26 cellular contexts compared by ENCODE assay signal in genomic region chr10:110088756-110089155, GRCh38.
"Had no signal": no experiment of that assay in that cellular context is flagged by ENCODE, and none has a peak within 500 bp of the region (broad histone marks: within the 10 kb centered on the region; RNA-seq: fewer than 3 reads in every experiment).

No MANE protein-coding gene starts in this region.

- H3K4me2 ChIP-seq: neural progenitor cell had no signal

- H3K9ac ChIP-seq: neural progenitor cell, parathyroid adenoma had no signal

- DNase-seq: activated CD4-positive, alpha-beta T cell treated with anti-CD3 and anti-CD28 coated beads for 36 hours; activated CD4-positive, CD25-positive, alpha-beta regulatory T cell; activated CD8-positive, alpha-beta memory T cell treated with anti-CD3 and anti-CD28 coated beads, Interleukin-2, amount 50 U/mL, for 4 hours; activated gamma-delta T cell treated with Interleukin-2 at 50 U/mL for 16 hours; activated T-cell treated with anti-CD3 and anti-CD28 coated beads, Interleukin-2, amount 50 U/mL, for 1 hour; anterior cingulate cortex; colonic mucosa; effector memory CD4-positive, alpha-beta T cell; gastrocnemius medialis; glutamatergic neuron; islet precursor cell; left ventricle myocardium superior; naive B cell; occipital lobe; spleen; stimulated activated naive CD4-positive, alpha-beta T cell; T-helper 1 cell had no signal

- FAIRE-seq: bronchial epithelial cell had no signal

- ATAC-seq: activated CD4-positive, alpha-beta T cell treated with anti-CD3 and anti-CD28 coated beads for 36 hours; activated T-helper 17 cell treated with anti-CD3 and anti-CD28 coated beads, Interleukin-2, amount 50 U/mL, for 72 hours; gastrocnemius medialis; left ventricle myocardium superior had no signal

- H3K9me3 Mint-ChIP-seq: activated T-helper 17 cell treated with anti-CD3 and anti-CD28 coated beads, Interleukin-2, amount 50 U/mL, for 72 hours; mesothelial cell of epicardium; neural progenitor cell; T-helper 2 cell treated with Interferon-gamma antibody and Interleukin-4, amounts not matched to agents 5 μg/mL and 100 μg/mL, for 36 hours had no signal

- H3K4me3 Mint-ChIP-seq: activated CD4-positive, alpha-beta T cell treated with anti-CD3 and anti-CD28 coated beads for 36 hours; mesothelial cell of epicardium; neural progenitor cell had no signal

- H3K27me3 ChIP-seq: colonic mucosa, gastrocnemius medialis, neural progenitor cell, right atrium auricular region, spleen, tibial nerve had no signal

- H3K9me3 ChIP-seq: colonic mucosa, gastrocnemius medialis, right atrium auricular region, spleen, tibial nerve had no signal

- H2AFZ ChIP-seq: neural progenitor cell, parathyroid adenoma had no signal

- H3K27me3 Mint-ChIP-seq: activated CD4-positive, alpha-beta T cell treated with anti-CD3 and anti-CD28 coated beads for 36 hours; activated naive CD4-positive, alpha-beta T cell treated with anti-CD3 and anti-CD28 coated beads, Interleukin-2, amount 50 U/mL, for 24 hours; activated T-helper 17 cell treated with anti-CD3 and anti-CD28 coated beads, Interleukin-2, amount 50 U/mL, for 72 hours; naive B cell had no signal

- H3K36me3 ChIP-seq: colonic mucosa, gastrocnemius medialis, neural progenitor cell, right atrium auricular region, spleen, tibial nerve had no signal

- H3K4me1 ChIP-seq: colonic mucosa had no signal

- H3K27ac Mint-ChIP-seq: mesothelial cell of epicardium; neural progenitor cell; T-helper 2 cell treated with Interferon-gamma antibody and Interleukin-4, amounts not matched to agents 5 μg/mL and 100 μg/mL, for 36 hours had no signal

- H3K27ac ChIP-seq: colonic mucosa, gastrocnemius medialis, neural progenitor cell, parathyroid adenoma had no signal

- H3K4me3 ChIP-seq: colonic mucosa, gastrocnemius medialis, neural progenitor cell, right atrium auricular region, spleen, tibial nerve had no signal
